25 cellular contexts compared by ENCODE assay signal in genomic region chr12:128761305-128761880, GRCh38.
DNase-seq lines count a peak whose midpoint lies in the region; FAIRE-seq and TF ChIP-seq lines count a peak whose summit lies in the region.
"Had no signal": no experiment of that assay in that cellular context is flagged by ENCODE, and none has a peak within 500 bp of the region (broad histone marks: within the 10 kb centered on the region; RNA-seq: fewer than 3 reads in every experiment).

No MANE protein-coding gene starts in this region.

- no peak overlapping the region for H3K9ac ChIP-seq in neuronal stem cell (ENCODE audit: low read depth, low read length, poor library complexity)
- H3K9ac ChIP-seq: BLaER1 treated with 17β-estradiol and CSF1 and Interleukin-3, amounts not matched to agents 10 nM and 100 nM; KMS-11 had no signal

- H3K18ac ChIP-seq in neuronal stem cell (ENCODE audit: low read length), result no peak overlapping the region

- no peak overlapping the region for H3K4me2 ChIP-seq in neuronal stem cell (ENCODE audit: insufficient read depth, low read length, poor library complexity, severe bottlenecking)
- H3K4me2 ChIP-seq: BLaER1 treated with 17β-estradiol and CSF1 and Interleukin-3, amounts not matched to agents 10 nM and 100 nM; KMS-11 had no signal

- peak overlapping the region; percentile 37 for H2AFZ ChIP-seq in neuronal stem cell (ENCODE audit: low read length)

- H2BK5ac ChIP-seq in neuronal stem cell (ENCODE audit: low read length), result no peak overlapping the region

- no peak overlapping the region for H3K27ac ChIP-seq in neuronal stem cell (replicated peaks; ENCODE audit: low read length)
- H3K27ac ChIP-seq: 22Rv1; BLaER1 treated with 17β-estradiol and CSF1 and Interleukin-3, amounts not matched to agents 10 nM and 100 nM; KMS-11; Peyer's patch; SJCRH30 had no signal

- no peak overlapping the region for H4K91ac ChIP-seq in neuronal stem cell (ENCODE audit: low read depth, low read length, poor library complexity)

- H3K9me3 ChIP-seq in neuronal stem cell (replicated peaks in 1 of 2; ENCODE audit: control insufficient read depth in 2 of 2, insufficient read depth in 1 of 2, low read depth in 1 of 2, low read length in 2 of 2), result no peaks in the 10 kb centered on the region
- H3K9me3 ChIP-seq: Caco-2, SJCRH30 had no signal

- peak; percentile 35 for DNase-seq in NCI-H82 (lab: John Stamatoyannopoulos, UW)
- no peak for DNase-seq in NCI-H82 treated with DMSO at 0.1 percent for 48 hours (lab: John Stamatoyannopoulos, UW; ENCODE audit: unreplicated experiment)
- peak; percentile 35 for DNase-seq in kidney epithelial cell (ENCODE audit: low read depth)
- no peak for DNase-seq in neuronal stem cell (ENCODE audit: low spot score)
- no peak for DNase-seq in occipital lobe (lab: John Stamatoyannopoulos, UW)
- no peak for DNase-seq in activated CD4-positive, alpha-beta T cell treated with anti-CD3 and anti-CD28 coated beads, Interleukin-2, amount 50 U/mL, for 1 hour
- no peak for DNase-seq in frontal cortex (ENCODE audit: low spot score in 2 of 2)
- DNase-seq in stimulated activated naive CD4-positive, alpha-beta T cell (lab: John Stamatoyannopoulos, UW), result no peak
- DNase-seq: Caco-2; CD4-positive, alpha-beta memory T cell; GOT3; NCI-H1105; NCI-H146; NCI-H2029; NCI-H226; NCI-H524; NCI-H774; Peyer's patch; SJCRH30 had no signal

- no peaks in the 10 kb centered on the region for H3K79me1 ChIP-seq in neuronal stem cell (ENCODE audit: low read depth, low read length)

- no peak overlapping the region for H2AK5ac ChIP-seq in neuronal stem cell (ENCODE audit: low read depth, low read length)

- peaks cover 4% of the 10 kb centered on the region for H3K27me3 ChIP-seq in kidney epithelial cell (ENCODE audit: control insufficient read depth, insufficient read depth, low read length)
- peaks cover 0 to 5% (median 0%) of the 10 kb centered on the region in 3 experiments for H3K27me3 ChIP-seq in neuronal stem cell (ENCODE audit: control insufficient read depth in 3 of 3, insufficient read depth in 3 of 3, low read depth in 1 of 3, low read length in 3 of 3)
- H3K27me3 ChIP-seq: BLaER1 treated with 17β-estradiol and CSF1 and Interleukin-3, amounts not matched to agents 10 nM and 100 nM; Peyer's patch; SJCRH30 had no signal

- no peak overlapping the region for H3K23ac ChIP-seq in neuronal stem cell (ENCODE audit: low read depth, low read length, poor library complexity)

- peaks cover 0 to 5% of the 10 kb centered on the region in 2 donors for H3K4me1 ChIP-seq in neuronal stem cell (ENCODE audit: control insufficient read depth in 2 of 2, insufficient read depth in 1 of 2, low read depth in 1 of 2, low read length in 2 of 2)
- H3K4me1 ChIP-seq: Caco-2, Peyer's patch, SJCRH30 had no signal

- TF ChIP-seq CTCF in kidney epithelial cell (IDR thresholded peaks at IDR 0.05; ENCODE audit: insufficient read depth, low read length, poor library complexity, severe bottlenecking), result no peak

- no peak overlapping the region for H2BK12ac ChIP-seq in neuronal stem cell (ENCODE audit: low read length)

- H3K14ac ChIP-seq in neuronal stem cell (ENCODE audit: low read length), result no peak overlapping the region

- H3K4me3 ChIP-seq in kidney epithelial cell (ENCODE audit: low read depth, low read length) (no peak overlapping the region), neuronal stem cell (ENCODE audit: low read length in 2 of 2) (no peak overlapping the region)
- H3K4me3 ChIP-seq: BLaER1 treated with 17β-estradiol and CSF1 and Interleukin-3, amounts not matched to agents 10 nM and 100 nM; Peyer's patch; SJCRH30 had no signal

- FAIRE-seq in frontal cortex (lab: Jason Lieb, UNC), result no peak
- FAIRE-seq: G401.6, GM12892, HTR-8/SVneo had no signal

- H3K4ac ChIP-seq in neuronal stem cell (ENCODE audit: low read length), result no peak overlapping the region

- no peaks in the 10 kb centered on the region for H3K36me3 ChIP-seq in kidney epithelial cell (ENCODE audit: control insufficient read depth, insufficient read depth, low read length)
- no peaks in the 10 kb centered on the region for H3K36me3 ChIP-seq in neuronal stem cell (replicated peaks in 1 of 2; ENCODE audit: control insufficient read depth in 2 of 2, insufficient read depth in 2 of 2, low read length in 2 of 2)
- H3K36me3 ChIP-seq: BLaER1 treated with 17β-estradiol and CSF1 and Interleukin-3, amounts not matched to agents 10 nM and 100 nM; Peyer's patch; SJCRH30 had no signal

- H2BK120ac ChIP-seq in neuronal stem cell (ENCODE audit: low read depth, low read length), result no peak overlapping the region

- H2BK15ac ChIP-seq in neuronal stem cell (ENCODE audit: low read length), result no peak overlapping the region

- no CpG with 5 or more reads among the region's 4 CpGs for WGBS in neuronal stem cell (ENCODE audit: extremely low coverage in 2 of 2, insufficient read length in 2 of 2, insufficient replicate concordance in 1 of 2), 2 donors

- no peak overlapping the region for H4K8ac ChIP-seq in neuronal stem cell (ENCODE audit: low read depth, low read length)

Comparison
In these comparisons a context has a peak if more than half of its experiments do, and no peak if none do; other contexts are left out.
1. DNase-seq: peak in NCI-H82 (single experiment) and kidney epithelial cell (single experiment); none in NCI-H82 treated with DMSO at 0.1 percent for 48 hours (single experiment), neuronal stem cell (single experiment), occipital lobe (single experiment), activated CD4-positive, alpha-beta T cell treated with anti-CD3 and anti-CD28 coated beads, Interleukin-2, amount 50 U/mL, for 1 hour (single experiment), frontal cortex (0 of 2) and stimulated activated naive CD4-positive, alpha-beta T cell (0 of 6).